ENCODE assay signal across 16 cellular contexts in the genomic region with DNA sequence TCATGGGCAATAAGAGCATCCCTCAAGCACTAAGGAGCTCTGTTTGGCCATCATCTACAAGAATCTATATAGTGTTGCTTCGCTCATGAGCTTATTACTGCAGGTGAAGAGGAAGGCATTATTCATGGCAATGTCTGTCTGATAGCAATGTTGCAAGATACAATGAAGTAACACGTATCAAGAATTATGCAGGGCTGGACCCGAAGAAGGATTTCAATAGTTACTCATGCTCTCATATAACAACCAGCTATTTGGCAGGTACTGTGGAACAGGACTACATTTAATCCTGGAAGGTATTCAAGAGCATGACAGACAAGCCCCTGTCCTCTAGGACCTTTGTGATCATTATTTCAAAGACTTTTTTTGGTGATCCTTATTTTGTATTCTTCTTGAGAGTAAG.
DNase-seq lines count a peak whose midpoint lies in the region; ATAC-seq and TF ChIP-seq lines count a peak whose summit lies in the region.
"Had no signal": no experiment of that assay in that cellular context is flagged by ENCODE, and none has a peak within 500 bp of the region (broad histone marks: within the 10 kb centered on the region; RNA-seq: fewer than 3 reads in every experiment).

No MANE protein-coding gene starts in this region.

- no peak overlapping the region for H3K4me3 ChIP-seq in mammary epithelial cell (replicated peaks in 1 of 3; ENCODE audit: insufficient read depth in 1 of 3, low read depth in 2 of 3, low read length in 3 of 3)
- no peak overlapping the region for H3K4me3 ChIP-seq in CD8-positive, alpha-beta memory T cell (ENCODE audit: low read length)
- H3K4me3 ChIP-seq: GM12878, GM23248 had no signal

- TF ChIP-seq CTCF in activated CD8-positive, alpha-beta T cell treated with anti-CD3 and anti-CD28 coated beads for 36 hours (IDR thresholded peaks at IDR 0.05), result no peak
- no peak for TF ChIP-seq CTCF in mammary epithelial cell (conservative IDR thresholded peaks at IDR 0.05 in 1 of 2, IDR thresholded peaks at IDR 0.05 in 1 of 2; ENCODE audit: extremely low read depth in 1 of 2, insufficient read depth in 1 of 2, low read depth in 1 of 2, low read length in 2 of 2)
- no peak for TF ChIP-seq CTCF in foreskin keratinocyte (conservative IDR thresholded peaks at IDR 0.05)

- BruUV-seq in mammary epithelial cell (replicated peaks; lab: Mats Ljungman, UMichigan), result no TSS peak

- H3K27me3 ChIP-seq in mammary epithelial cell (ENCODE audit: insufficient read depth, low read length) (no peaks in the 10 kb centered on the region), foreskin keratinocyte (no peaks in the 10 kb centered on the region)
- H3K27me3 ChIP-seq in CD8-positive, alpha-beta memory T cell (ENCODE audit: insufficient read depth, low read length, poor library complexity, severe bottlenecking), result no peaks in the 10 kb centered on the region

- H3K4me1 ChIP-seq in mammary epithelial cell (ENCODE audit: insufficient read depth, low read length) (no peaks in the 10 kb centered on the region), foreskin keratinocyte (no peaks in the 10 kb centered on the region)
- H3K4me1 ChIP-seq in CD8-positive, alpha-beta memory T cell (ENCODE audit: insufficient read depth, low read length), result no peaks in the 10 kb centered on the region

- no peak overlapping the region for H2AFZ ChIP-seq in mammary epithelial cell (ENCODE audit: low read depth, low read length)

- H3K36me3 ChIP-seq in mammary epithelial cell (ENCODE audit: insufficient read depth, low read length), result no peaks in the 10 kb centered on the region
- no peaks in the 10 kb centered on the region for H3K36me3 ChIP-seq in CD8-positive, alpha-beta memory T cell (ENCODE audit: insufficient read depth, low read length)

- H3K4me2 ChIP-seq in mammary epithelial cell (ENCODE audit: insufficient read depth, low read depth, low read length), result no peak overlapping the region

- no peak overlapping the region for H3K9ac ChIP-seq in mammary epithelial cell (ENCODE audit: insufficient read depth, low read length)
- H3K9ac ChIP-seq: GM23248 had no signal

- WGBS in mammary epithelial cell (ENCODE audit: low coverage, missing lambda C conversion rate), result 19% methylated on average over 3 of the region's 3 CpGs

- intact Hi-C loops in activated CD8-positive, alpha-beta T cell treated with anti-CD3 and anti-CD28 coated beads for 36 hours (cut with micrococcal nuclease), result no loop called here
- intact Hi-C loops in mammary epithelial cell (cut with micrococcal nuclease), result loop anchor here (5.0 kb wide), 1 partner anchor 82 kb away; no protein-coding TSS in a partner anchor

- peak; percentile 5 for DNase-seq in activated CD8-positive, alpha-beta T cell treated with anti-CD3 and anti-CD28 coated beads, Interleukin-2, amount 10 ng/mL, durations not matched to agents 7 days and 5 days
- no peak for DNase-seq in activated CD8-positive, alpha-beta T cell treated with anti-CD3 and anti-CD28 coated beads for 36 hours
- DNase-seq in mammary epithelial cell (peak; percentile 16), foreskin keratinocyte (peak; percentile 37 to 40)
- no peak for DNase-seq in activated CD8-positive, alpha-beta memory T cell treated with anti-CD3 and anti-CD28 coated beads for 24 hours
- DNase-seq in CD8-positive, alpha-beta memory T cell, result no peak
- DNase-seq: 8988T; C1 segment of cervical spinal cord; CD4-positive, alpha-beta T cell; DMS79; IMR-90 had no signal

- dilution Hi-C loops in mammary epithelial cell (cut with HindIII; ENCODE audit: low sequenced_read_pairs), result no loop called here

- H3K36me3 Mint-ChIP-seq in activated CD8-positive, alpha-beta T cell treated with anti-CD3 and anti-CD28 coated beads, Interleukin-2, amount 10 ng/mL, durations not matched to agents 7 days and 5 days (ENCODE audit: low read depth), result no peaks in the 10 kb centered on the region
- no peaks in the 10 kb centered on the region for H3K36me3 Mint-ChIP-seq in activated CD8-positive, alpha-beta T cell treated with anti-CD3 and anti-CD28 coated beads for 36 hours (ENCODE audit: low read depth)
- peaks cover 0 to 10% (median 1%) of the 10 kb centered on the region in 3 donors for H3K36me3 Mint-ChIP-seq in CD8-positive, alpha-beta memory T cell

- no peak overlapping the region for H3K4me3 Mint-ChIP-seq in activated CD8-positive, alpha-beta T cell treated with anti-CD3 and anti-CD28 coated beads, Interleukin-2, amount 10 ng/mL, durations not matched to agents 7 days and 5 days
- H3K4me3 Mint-ChIP-seq in activated CD8-positive, alpha-beta T cell treated with anti-CD3 and anti-CD28 coated beads for 36 hours, result no peak overlapping the region
- H3K4me3 Mint-ChIP-seq in CD8-positive, alpha-beta memory T cell, result no peak overlapping the region
- H3K4me3 Mint-ChIP-seq: B cell; CD4-positive, alpha-beta T cell had no signal

- POLR2A ChIA-PET in activated CD8-positive, alpha-beta T cell treated with anti-CD3 and anti-CD28 coated beads, Interleukin-2, amount 10 ng/mL, durations not matched to agents 7 days and 5 days (lab: Charles Lee), result no interaction called here
- POLR2A ChIA-PET in activated CD8-positive, alpha-beta T cell treated with anti-CD3 and anti-CD28 coated beads for 36 hours (lab: Charles Lee), result no interaction called here
- POLR2A ChIA-PET in CD8-positive, alpha-beta memory T cell (lab: Charles Lee), result no interaction called here

- no peaks in the 10 kb centered on the region for H3K9me3 Mint-ChIP-seq in activated CD8-positive, alpha-beta T cell treated with anti-CD3 and anti-CD28 coated beads, Interleukin-2, amount 10 ng/mL, durations not matched to agents 7 days and 5 days (ENCODE audit: insufficient read depth)
- no peaks in the 10 kb centered on the region for H3K9me3 Mint-ChIP-seq in activated CD8-positive, alpha-beta T cell treated with anti-CD3 and anti-CD28 coated beads for 36 hours
- no peaks in the 10 kb centered on the region for H3K9me3 Mint-ChIP-seq in CD8-positive, alpha-beta memory T cell
- H3K9me3 Mint-ChIP-seq: CD4-positive, alpha-beta T cell had no signal

- H3K27me3 Mint-ChIP-seq in activated CD8-positive, alpha-beta T cell treated with anti-CD3 and anti-CD28 coated beads, Interleukin-2, amount 10 ng/mL, durations not matched to agents 7 days and 5 days (ENCODE audit: low read depth), result peaks cover 40% of the 10 kb centered on the region
- H3K27me3 Mint-ChIP-seq in activated CD8-positive, alpha-beta T cell treated with anti-CD3 and anti-CD28 coated beads for 36 hours, result peaks cover 1% of the 10 kb centered on the region
- peaks cover 18 to 32% of the 10 kb centered on the region in 2 donors for H3K27me3 Mint-ChIP-seq in CD8-positive, alpha-beta memory T cell
- H3K27me3 Mint-ChIP-seq: CD4-positive, alpha-beta T cell had no signal

- H3K79me2 ChIP-seq in mammary epithelial cell (ENCODE audit: insufficient read depth, low read length), result no peaks in the 10 kb centered on the region

- ATAC-seq in activated CD8-positive, alpha-beta T cell treated with anti-CD3 and anti-CD28 coated beads, Interleukin-2, amount 10 ng/mL, durations not matched to agents 7 days and 5 days, result no peak
- no peak for ATAC-seq in activated CD8-positive, alpha-beta T cell treated with anti-CD3 and anti-CD28 coated beads for 36 hours
- ATAC-seq in foreskin keratinocyte (no peak), GM21717 (IDR thresholded peaks at IDR 0.05; ENCODE audit: unreplicated experiment) (no peak)
- ATAC-seq: GM12878, HCT116 had no signal

- in situ Hi-C loops in mammary epithelial cell (cut with MboI; ENCODE audit: low sequenced_read_pairs in 2 of 2), result no loop called here

- peaks cover 2% of the 10 kb centered on the region for H3K4me1 Mint-ChIP-seq in activated CD8-positive, alpha-beta T cell treated with anti-CD3 and anti-CD28 coated beads, Interleukin-2, amount 10 ng/mL, durations not matched to agents 7 days and 5 days (ENCODE audit: low read depth)
- H3K4me1 Mint-ChIP-seq in activated CD8-positive, alpha-beta T cell treated with anti-CD3 and anti-CD28 coated beads for 36 hours (ENCODE audit: low read depth), result peaks cover 3% of the 10 kb centered on the region
- H3K4me1 Mint-ChIP-seq in CD8-positive, alpha-beta memory T cell, result no peaks in the 10 kb centered on the region
- H3K4me1 Mint-ChIP-seq: B cell had no signal

- CTCF ChIA-PET in activated CD8-positive, alpha-beta T cell treated with anti-CD3 and anti-CD28 coated beads, Interleukin-2, amount 10 ng/mL, durations not matched to agents 7 days and 5 days (lab: Charles Lee), result no interaction called here
- CTCF ChIA-PET in activated CD8-positive, alpha-beta T cell treated with anti-CD3 and anti-CD28 coated beads for 36 hours (lab: Charles Lee), result interaction anchor here (0.9 kb wide), 1 partner anchor 128 kb away, joined by 3 read pairs; no protein-coding TSS in a partner anchor
- CTCF ChIA-PET in mammary epithelial cell (lab: Charles Lee; ENCODE audit: low non-redundant PET), result no interaction called here
- CTCF ChIA-PET in CD8-positive, alpha-beta memory T cell (lab: Charles Lee), result interaction anchor here (0.8 kb wide), 1 partner anchor 13 kb away, joined by 3 read pairs; no protein-coding TSS in a partner anchor

- H3K9me3 ChIP-seq in mammary epithelial cell (replicated peaks; ENCODE audit: insufficient read depth, low read length), result no peaks in the 10 kb centered on the region
- no peaks in the 10 kb centered on the region for H3K9me3 ChIP-seq in CD8-positive, alpha-beta memory T cell (ENCODE audit: low read length)

- no peaks in the 10 kb centered on the region for H4K20me1 ChIP-seq in mammary epithelial cell (ENCODE audit: insufficient read depth, low read length)

- H3K27ac ChIP-seq in mammary epithelial cell (ENCODE audit: insufficient read depth, low read depth, low read length) (no peak overlapping the region), foreskin keratinocyte (no peak overlapping the region)
- H3K27ac ChIP-seq in CD8-positive, alpha-beta memory T cell (ENCODE audit: low read depth, low read length), result no peak overlapping the region
- H3K27ac ChIP-seq: GM23248 had no signal

- no peak overlapping the region for H3K27ac Mint-ChIP-seq in activated CD8-positive, alpha-beta T cell treated with anti-CD3 and anti-CD28 coated beads, Interleukin-2, amount 10 ng/mL, durations not matched to agents 7 days and 5 days
- H3K27ac Mint-ChIP-seq in activated CD8-positive, alpha-beta T cell treated with anti-CD3 and anti-CD28 coated beads for 36 hours, result no peak overlapping the region
- H3K27ac Mint-ChIP-seq in CD8-positive, alpha-beta memory T cell, result no peak overlapping the region
- H3K27ac Mint-ChIP-seq: B cell; CD4-positive, alpha-beta T cell had no signal

Comparison
In these comparisons a context has a peak if more than half of its experiments do, and no peak if none do; other contexts are left out.
1. DNase-seq: peak in activated CD8-positive, alpha-beta T cell treated with anti-CD3 and anti-CD28 coated beads, Interleukin-2, amount 10 ng/mL, durations not matched to agents 7 days and 5 days (single experiment), mammary epithelial cell (single experiment) and foreskin keratinocyte (2 of 2); none in activated CD8-positive, alpha-beta T cell treated with anti-CD3 and anti-CD28 coated beads for 36 hours (single experiment), activated CD8-positive, alpha-beta memory T cell treated with anti-CD3 and anti-CD28 coated beads for 24 hours (single experiment) and CD8-positive, alpha-beta memory T cell (0 of 5).
2. CTCF ChIA-PET loops: an anchor here in activated CD8-positive, alpha-beta T cell treated with anti-CD3 and anti-CD28 coated beads for 36 hours (0.9 kb wide) and CD8-positive, alpha-beta memory T cell (0.8 kb wide); none called in activated CD8-positive, alpha-beta T cell treated with anti-CD3 and anti-CD28 coated beads, Interleukin-2, amount 10 ng/mL, durations not matched to agents 7 days and 5 days and mammary epithelial cell.